In the genomic region with DNA sequence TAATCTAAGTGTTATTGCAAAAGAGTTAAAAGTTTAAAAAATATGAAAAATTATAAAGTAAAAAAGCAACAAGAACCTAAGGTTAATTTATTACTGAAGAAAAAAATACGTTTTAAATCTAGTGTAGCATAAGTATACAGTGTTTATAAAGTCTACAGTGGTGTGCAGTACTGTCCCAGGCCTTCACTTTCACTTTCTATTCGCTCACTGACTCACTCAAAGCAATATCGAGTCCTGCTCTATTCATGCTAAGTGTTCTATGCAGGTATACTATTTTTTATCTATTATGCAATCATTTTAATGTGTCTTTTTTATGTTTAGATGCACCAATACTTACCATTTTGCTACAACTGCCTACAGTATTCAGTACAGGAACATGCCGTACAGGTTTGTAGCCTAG, we compare ENCODE assay signal across 13 cellular contexts.
DNase-seq lines count a peak whose midpoint lies in the region; ATAC-seq, FAIRE-seq and TF ChIP-seq lines count a peak whose summit lies in the region.
"Had no signal": no experiment of that assay in that cellular context is flagged by ENCODE, and none has a peak within 500 bp of the region (broad histone marks: within the 10 kb centered on the region; RNA-seq: fewer than 3 reads in every experiment).

No MANE protein-coding gene starts in this region.

- peak; percentile 8 for DNase-seq in EL
- peak; percentile 27 for DNase-seq in PC-3
- no peak for DNase-seq in DMS79 (lab: John Stamatoyannopoulos, UW)
- DNase-seq in activated naive CD8-positive, alpha-beta T cell treated with anti-CD3 and anti-CD28 coated beads for 36 hours: no peak
- DNase-seq in WTC11 (ENCODE audit: low spot score): no peak
- DNase-seq in pancreas: no peak
- DNase-seq: brain microvascular endothelial cell, esophagus squamous epithelium, uterus had no signal

- no peaks in the 10 kb centered on the region for H3K9me2 ChIP-seq in PC-3 (replicated peaks; ENCODE audit: low read length)

- H3K27me3 ChIP-seq in PC-3 (ENCODE audit: low read length) (no peaks in the 10 kb centered on the region), pancreas (no peaks in the 10 kb centered on the region)
- H3K27me3 ChIP-seq: brain microvascular endothelial cell, esophagus squamous epithelium, uterus had no signal

- no peaks in the 10 kb centered on the region for H3K36me3 ChIP-seq in PC-3 (ENCODE audit: low read depth, low read length)
- H3K36me3 ChIP-seq in pancreas: no peaks in the 10 kb centered on the region
- H3K36me3 ChIP-seq: brain microvascular endothelial cell, esophagus squamous epithelium, uterus had no signal

- FAIRE-seq in pancreas (lab: Jason Lieb, UNC): no peak
- FAIRE-seq: K562 had no signal

- H3K4me3 ChIP-seq in PC-3 (ENCODE audit: low read length): peak overlapping the region; percentile 55
- no peak overlapping the region for H3K4me3 ChIP-seq in pancreas
- H3K4me3 ChIP-seq: esophagus squamous epithelium, K562, uterus had no signal

- 86 to 87% methylated on average over 4 of the region's 4 CpGs for WGBS in pancreas, 2 donors

- POLR2A ChIA-PET in PC-3 (lab: Charles Lee; ENCODE audit: unreplicated experiment) (no interaction called here), WTC11 (lab: Charles Lee) (no interaction called here)

- H3K4me2 ChIP-seq in PC-3 (ENCODE audit: low read length): peak overlapping the region; percentile 74

- H3K36me3 Mint-ChIP-seq in activated naive CD8-positive, alpha-beta T cell treated with anti-CD3 and anti-CD28 coated beads for 36 hours: no peaks in the 10 kb centered on the region
- H3K36me3 Mint-ChIP-seq in WTC11: no peaks in the 10 kb centered on the region

- CTCF ChIA-PET in PC-3 (lab: Charles Lee): no interaction called here
- CTCF ChIA-PET in WTC11 (lab: Charles Lee): no interaction called here

- no peak for TF ChIP-seq CTCF in PC-3 (conservative IDR thresholded peaks at IDR 0.05; ENCODE audit: low read depth, low read length)
- no peak for TF ChIP-seq CTCF in WTC11 (IDR thresholded peaks at IDR 0.05)
- no peak for TF ChIP-seq CTCF in pancreas (IDR thresholded peaks at IDR 0.05)

- no TSS peak for BruUV-seq in PC-3 (replicated peaks; lab: Mats Ljungman, UMichigan)

- no peak overlapping the region for H3K9ac ChIP-seq in PC-3 (ENCODE audit: low read length)
- H3K9ac ChIP-seq: parathyroid adenoma had no signal

- no peak overlapping the region for H3K27ac Mint-ChIP-seq in activated naive CD8-positive, alpha-beta T cell treated with anti-CD3 and anti-CD28 coated beads for 36 hours
- H3K27ac Mint-ChIP-seq in WTC11: no peak overlapping the region

- H3K9me3 ChIP-seq in PC-3 (ENCODE audit: low read length): no peaks in the 10 kb centered on the region
- H3K9me3 ChIP-seq in pancreas: no peaks in the 10 kb centered on the region
- H3K9me3 ChIP-seq: esophagus squamous epithelium, uterus had no signal

- H3F3A ChIP-seq in PC-3 (ENCODE audit: low read length, unreplicated experiment): no peaks in the 10 kb centered on the region

- ATAC-seq in GM21360 (IDR thresholded peaks at IDR 0.05; ENCODE audit: unreplicated experiment): peak; percentile 82
- ATAC-seq in HG03097 (IDR thresholded peaks at IDR 0.05; ENCODE audit: low FRiP score, unreplicated experiment): peak; percentile 61
- peak; percentile 67 for ATAC-seq in PC-3
- ATAC-seq in WTC11: no peak
- no peak for ATAC-seq in pancreas
- ATAC-seq: K562 had no signal

- H3K27ac ChIP-seq in PC-3 (ENCODE audit: low read length) (no peak overlapping the region), pancreas (no peak overlapping the region)
- H3K27ac ChIP-seq: brain microvascular endothelial cell, esophagus squamous epithelium, parathyroid adenoma, uterus had no signal

- no peaks in the 10 kb centered on the region for H3K4me1 Mint-ChIP-seq in activated naive CD8-positive, alpha-beta T cell treated with anti-CD3 and anti-CD28 coated beads for 36 hours
- H3K4me1 Mint-ChIP-seq in WTC11: peaks cover 20% of the 10 kb centered on the region

- peak overlapping the region; percentile 48; the same call in 1 of the 2 replicates for H2AFZ ChIP-seq in PC-3 (ENCODE audit: low read length)
- H2AFZ ChIP-seq: parathyroid adenoma had no signal

- H3K9me3 Mint-ChIP-seq in activated naive CD8-positive, alpha-beta T cell treated with anti-CD3 and anti-CD28 coated beads for 36 hours: peaks cover 5% of the 10 kb centered on the region
- H3K9me3 Mint-ChIP-seq in WTC11: no peaks in the 10 kb centered on the region

- H3K27me3 Mint-ChIP-seq in activated naive CD8-positive, alpha-beta T cell treated with anti-CD3 and anti-CD28 coated beads for 36 hours: no peaks in the 10 kb centered on the region
- H3K27me3 Mint-ChIP-seq in WTC11 (ENCODE audit: low read depth): no peaks in the 10 kb centered on the region

- no peaks in the 10 kb centered on the region for H4K20me1 ChIP-seq in PC-3 (ENCODE audit: low read length)

- H3K4me1 ChIP-seq in PC-3 (ENCODE audit: insufficient read depth, low read length): no peaks in the 10 kb centered on the region
- H3K4me1 ChIP-seq in pancreas: peaks cover 0 to 6% (median 3%) of the 10 kb centered on the region in 3 donors
- H3K4me1 ChIP-seq: esophagus squamous epithelium, parathyroid adenoma, uterus had no signal

- intact Hi-C loops in PC-3 (cut with micrococcal nuclease): no loop called here
- intact Hi-C loops in pancreas (cut with DNase I): no loop called here

- no peaks in the 10 kb centered on the region for H3K79me2 ChIP-seq in PC-3 (ENCODE audit: low read length)
- H3K79me2 ChIP-seq: parathyroid adenoma had no signal

- no peak overlapping the region for H3K4me3 Mint-ChIP-seq in activated naive CD8-positive, alpha-beta T cell treated with anti-CD3 and anti-CD28 coated beads for 36 hours
- H3K4me3 Mint-ChIP-seq in WTC11: no peak overlapping the region

TF ChIP-seq in WTC11, 78 proteins besides CTCF, POLR2A, EP300 and RAD21:
- TF ChIP-seq, protein P1, sequence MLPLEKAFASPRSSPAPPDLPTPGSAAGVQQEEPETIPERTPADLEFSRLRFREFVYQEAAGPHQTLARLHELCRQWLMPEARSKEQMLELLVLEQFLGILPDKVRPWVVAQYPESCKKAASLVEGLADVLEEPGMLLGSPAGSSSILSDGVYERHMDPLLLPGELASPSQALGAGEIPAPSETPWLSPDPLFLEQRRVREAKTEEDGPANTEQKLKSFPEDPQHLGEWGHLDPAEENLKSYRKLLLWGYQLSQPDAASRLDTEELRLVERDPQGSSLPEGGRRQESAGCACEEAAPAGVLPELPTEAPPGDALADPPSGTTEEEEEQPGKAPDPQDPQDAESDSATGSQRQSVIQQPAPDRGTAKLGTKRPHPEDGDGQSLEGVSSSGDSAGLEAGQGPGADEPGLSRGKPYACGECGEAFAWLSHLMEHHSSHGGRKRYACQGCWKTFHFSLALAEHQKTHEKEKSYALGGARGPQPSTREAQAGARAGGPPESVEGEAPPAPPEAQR (CRISPR knock-in tag; IDR thresholded peaks at IDR 0.05): no peak
- TF ChIP-seq, protein P2, sequence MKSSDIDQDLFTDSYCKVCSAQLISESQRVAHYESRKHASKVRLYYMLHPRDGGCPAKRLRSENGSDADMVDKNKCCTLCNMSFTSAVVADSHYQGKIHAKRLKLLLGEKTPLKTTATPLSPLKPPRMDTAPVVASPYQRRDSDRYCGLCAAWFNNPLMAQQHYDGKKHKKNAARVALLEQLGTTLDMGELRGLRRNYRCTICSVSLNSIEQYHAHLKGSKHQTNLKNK (CRISPR knock-in tag; IDR thresholded peaks at IDR 0.05): no peak
- no peak for TF ChIP-seq CREB1 (CRISPR knock-in tag; IDR thresholded peaks at IDR 0.05)
- TF ChIP-seq, protein P3, sequence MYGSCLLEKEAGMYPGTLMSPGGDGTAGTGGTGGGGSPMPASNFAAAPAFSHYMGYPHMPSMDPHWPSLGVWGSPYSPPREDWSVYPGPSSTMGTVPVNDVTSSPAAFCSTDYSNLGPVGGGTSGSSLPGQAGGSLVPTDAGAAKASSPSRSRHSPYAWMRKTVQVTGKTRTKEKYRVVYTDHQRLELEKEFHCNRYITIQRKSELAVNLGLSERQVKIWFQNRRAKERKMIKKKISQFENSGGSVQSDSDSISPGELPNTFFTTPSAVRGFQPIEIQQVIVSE (CRISPR knock-in tag; IDR thresholded peaks at IDR 0.05; ENCODE audit: borderline replicate concordance): no peak
- TF ChIP-seq, protein P4, sequence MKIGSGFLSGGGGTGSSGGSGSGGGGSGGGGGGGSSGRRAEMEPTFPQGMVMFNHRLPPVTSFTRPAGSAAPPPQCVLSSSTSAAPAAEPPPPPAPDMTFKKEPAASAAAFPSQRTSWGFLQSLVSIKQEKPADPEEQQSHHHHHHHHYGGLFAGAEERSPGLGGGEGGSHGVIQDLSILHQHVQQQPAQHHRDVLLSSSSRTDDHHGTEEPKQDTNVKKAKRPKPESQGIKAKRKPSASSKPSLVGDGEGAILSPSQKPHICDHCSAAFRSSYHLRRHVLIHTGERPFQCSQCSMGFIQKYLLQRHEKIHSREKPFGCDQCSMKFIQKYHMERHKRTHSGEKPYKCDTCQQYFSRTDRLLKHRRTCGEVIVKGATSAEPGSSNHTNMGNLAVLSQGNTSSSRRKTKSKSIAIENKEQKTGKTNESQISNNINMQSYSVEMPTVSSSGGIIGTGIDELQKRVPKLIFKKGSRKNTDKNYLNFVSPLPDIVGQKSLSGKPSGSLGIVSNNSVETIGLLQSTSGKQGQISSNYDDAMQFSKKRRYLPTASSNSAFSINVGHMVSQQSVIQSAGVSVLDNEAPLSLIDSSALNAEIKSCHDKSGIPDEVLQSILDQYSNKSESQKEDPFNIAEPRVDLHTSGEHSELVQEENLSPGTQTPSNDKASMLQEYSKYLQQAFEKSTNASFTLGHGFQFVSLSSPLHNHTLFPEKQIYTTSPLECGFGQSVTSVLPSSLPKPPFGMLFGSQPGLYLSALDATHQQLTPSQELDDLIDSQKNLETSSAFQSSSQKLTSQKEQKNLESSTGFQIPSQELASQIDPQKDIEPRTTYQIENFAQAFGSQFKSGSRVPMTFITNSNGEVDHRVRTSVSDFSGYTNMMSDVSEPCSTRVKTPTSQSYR (CRISPR knock-in tag; IDR thresholded peaks at IDR 0.05): no peak
- no peak for TF ChIP-seq ZNF263 (CRISPR knock-in tag; IDR thresholded peaks at IDR 0.05; ENCODE audit: low read depth)

Comparison
In these comparisons a context has a peak if more than half of its experiments do, and no peak if none do; other contexts are left out.
1. DNase-seq: peak in EL (single experiment) and PC-3 (single experiment); none in DMS79 (single experiment), activated naive CD8-positive, alpha-beta T cell treated with anti-CD3 and anti-CD28 coated beads for 36 hours (single experiment), WTC11 (single experiment) and pancreas (0 of 6).
2. ATAC-seq: peak in GM21360 (single experiment), HG03097 (single experiment) and PC-3 (single experiment); none in WTC11 (single experiment) and pancreas (0 of 4).